In the genomic region with DNA sequence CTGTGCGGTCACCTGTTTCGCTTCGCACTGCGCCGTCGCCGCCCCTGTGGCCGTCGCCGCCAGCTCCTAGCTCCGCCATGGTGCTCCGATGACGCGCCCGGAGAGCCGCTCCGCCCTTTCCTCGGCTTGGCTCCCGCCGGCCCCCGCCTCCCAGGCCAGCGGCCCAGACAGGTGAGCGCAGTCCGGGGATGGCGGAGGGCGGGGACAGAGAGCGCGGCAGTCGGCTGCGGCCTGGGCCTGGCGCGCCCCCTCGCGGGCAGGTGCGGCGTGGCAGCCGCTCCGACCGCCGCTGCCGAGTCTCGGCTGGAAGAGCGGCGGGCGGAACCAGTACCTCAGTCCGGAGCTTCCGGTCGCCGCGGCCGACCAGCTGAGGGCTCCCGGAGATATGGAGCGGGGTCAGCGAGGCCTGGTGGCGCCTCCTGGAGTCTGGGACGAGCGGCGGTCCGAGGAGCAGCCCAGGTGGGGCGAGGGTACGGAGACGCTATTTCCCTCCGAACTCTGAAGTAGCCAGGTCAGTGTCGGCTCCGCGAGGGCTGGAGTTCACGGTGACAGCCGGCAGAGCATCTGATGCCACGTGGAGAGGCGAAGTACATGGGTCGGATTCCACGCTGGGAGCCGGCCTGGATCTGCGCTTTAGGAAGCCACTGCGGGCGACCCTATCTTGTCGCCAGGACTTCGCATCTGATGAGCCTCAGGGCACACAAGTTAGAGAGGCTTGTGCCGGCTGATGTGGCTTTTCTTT, we compare ENCODE assay signal across 1 cellular context.
TF ChIP-seq lines count a peak whose summit lies in the region.

Gene MAP7, minus strand, starts transcription at position 93 of the 742 bp plus-strand sequence. Its CDS starts 14 bp downstream, at position 79.

TF ChIP-seq in H1, 55 proteins besides CTCF, POLR2A, EP300 and RAD21 (continued from another document):
- TF ChIP-seq CHD7 (IDR thresholded peaks at IDR 0.05; ENCODE audit: insufficient replicate concordance, low read length) (no peak), ATF3 (IDR thresholded peaks at IDR 0.05; ENCODE audit: insufficient read depth, low read depth, low read length) (no peak), E2F6 (IDR thresholded peaks at IDR 0.05) (peak; percentile 84), TCF12 (IDR thresholded peaks at IDR 0.05; ENCODE audit: low read depth, low read length) (0 out of 2 replicates have a peak, but pooled peaks have one; percentile 27), BACH1 (IDR thresholded peaks at IDR 0.05; ENCODE audit: low read length) (no peak), CHD2 (IDR thresholded peaks at IDR 0.05; ENCODE audit: low read length) (no peak), SP2 (IDR thresholded peaks at IDR 0.05; ENCODE audit: low read length) (no peak), NANOG (IDR thresholded peaks at IDR 0.05; ENCODE audit: insufficient read depth, low read depth, low read length, poor library complexity, severe bottlenecking) (no peak), SP1 (IDR thresholded peaks at IDR 0.05; ENCODE audit: low read depth, low read length) (0 out of 2 replicates have a peak, but pooled peaks have one; percentile 4), POLR2AphosphoS5 (IDR thresholded peaks at IDR 0.05; ENCODE audit: low read depth, low read length) (peak; percentile 59; the same call in 1 of the 2 replicates), PHF8 (conservative IDR thresholded peaks at IDR 0.05; ENCODE audit: low read depth, low read length) (0 out of 2 replicates have a peak, but pooled peaks have one; percentile 55), SRF (IDR thresholded peaks at IDR 0.05; ENCODE audit: low read depth, low read length) (no peak), JUN (IDR thresholded peaks at IDR 0.05; ENCODE audit: low read depth, low read length) (no peak), CEBPB (IDR thresholded peaks at IDR 0.05; ENCODE audit: low read depth, low read length) (no peak; the same call in 1 of the 2 replicates), EZH2 (IDR thresholded peaks at IDR 0.05; ENCODE audit: low read depth, low read length, severe bottlenecking) (no peak), JUND (IDR thresholded peaks at IDR 0.05; ENCODE audit: low read length) (peak; percentile 64), RXRA (IDR thresholded peaks at IDR 0.05; ENCODE audit: insufficient read depth, low read depth, low read length) (no peak), SIN3A (conservative IDR thresholded peaks at IDR 0.05 in 1 of 2, IDR thresholded peaks at IDR 0.05 in 1 of 2; ENCODE audit: low read depth in 1 of 2, low read length in 2 of 2) (peak; percentile 76 to 87; a peak in 2 of 4 replicates), HDAC2 (IDR thresholded peaks at IDR 0.05; ENCODE audit: borderline replicate concordance in 1 of 2, low read depth in 2 of 2, low read length in 2 of 2) (peak; percentile 23 to 86; a peak in 3 of 4 replicates), KDM5A (IDR thresholded peaks at IDR 0.05; ENCODE audit: low read length) (no peak), YY1 (IDR thresholded peaks at IDR 0.05; ENCODE audit: low read depth, low read length) (peak; percentile 83), SUZ12 (IDR thresholded peaks at IDR 0.05; ENCODE audit: low read length) (no peak), KDM1A (IDR thresholded peaks at IDR 0.05; ENCODE audit: borderline replicate concordance, low read length) (0 out of 2 replicates have a peak, but pooled peaks have one; percentile 11), GABPA (IDR thresholded peaks at IDR 0.05; ENCODE audit: borderline replicate concordance, insufficient read depth, low read length) (peak; percentile 27; the same call in 1 of the 2 replicates), KDM4A (IDR thresholded peaks at IDR 0.05; ENCODE audit: low read depth, low read length, severe bottlenecking) (peak; percentile 80), CHD1 (IDR thresholded peaks at IDR 0.05; ENCODE audit: low read depth, low read length) (no peak), RBBP5 (IDR thresholded peaks at IDR 0.05; ENCODE audit: borderline replicate concordance, low read depth, low read length) (peak; percentile 1), TEAD4 (IDR thresholded peaks at IDR 0.05; ENCODE audit: low read depth, low read length) (0 out of 2 replicates have a peak, but pooled peaks have one; percentile 27), BCL11A (IDR thresholded peaks at IDR 0.05; ENCODE audit: low read depth in 2 of 2, low read length in 2 of 2) (no peak), TBP (IDR thresholded peaks at IDR 0.05; ENCODE audit: low read depth, low read length) (peak; percentile 28; the same call in 1 of the 2 replicates), CBX8 (IDR thresholded peaks at IDR 0.05; ENCODE audit: borderline replicate concordance, low read depth, low read length) (no peak), HDAC6 (IDR thresholded peaks at IDR 0.05; ENCODE audit: low read depth, low read length) (no peak), MAFK (IDR thresholded peaks at IDR 0.05; ENCODE audit: low read depth, low read length) (no peak; the same call in 1 of the 2 replicates), SAP30 (IDR thresholded peaks at IDR 0.05; ENCODE audit: insufficient read depth, insufficient replicate concordance, low read length) (peak; percentile 64), TAF1 (IDR thresholded peaks at IDR 0.05; ENCODE audit: low read depth, low read length) (peak; percentile 62), FOSL1 (IDR thresholded peaks at IDR 0.05; ENCODE audit: insufficient read depth, low read depth, low read length) (no peak)
- TF ChIP-seq, protein P1, sequence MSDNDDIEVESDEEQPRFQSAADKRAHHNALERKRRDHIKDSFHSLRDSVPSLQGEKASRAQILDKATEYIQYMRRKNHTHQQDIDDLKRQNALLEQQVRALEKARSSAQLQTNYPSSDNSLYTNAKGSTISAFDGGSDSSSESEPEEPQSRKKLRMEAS (IDR thresholded peaks at IDR 0.05) = peak; percentile 96
- TF ChIP-seq, protein P2, sequence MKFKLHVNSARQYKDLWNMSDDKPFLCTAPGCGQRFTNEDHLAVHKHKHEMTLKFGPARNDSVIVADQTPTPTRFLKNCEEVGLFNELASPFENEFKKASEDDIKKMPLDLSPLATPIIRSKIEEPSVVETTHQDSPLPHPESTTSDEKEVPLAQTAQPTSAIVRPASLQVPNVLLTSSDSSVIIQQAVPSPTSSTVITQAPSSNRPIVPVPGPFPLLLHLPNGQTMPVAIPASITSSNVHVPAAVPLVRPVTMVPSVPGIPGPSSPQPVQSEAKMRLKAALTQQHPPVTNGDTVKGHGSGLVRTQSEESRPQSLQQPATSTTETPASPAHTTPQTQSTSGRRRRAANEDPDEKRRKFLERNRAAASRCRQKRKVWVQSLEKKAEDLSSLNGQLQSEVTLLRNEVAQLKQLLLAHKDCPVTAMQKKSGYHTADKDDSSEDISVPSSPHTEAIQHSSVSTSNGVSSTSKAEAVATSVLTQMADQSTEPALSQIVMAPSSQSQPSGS (IDR thresholded peaks at IDR 0.05; ENCODE audit: low read length) = no peak; the same call in 1 of the 2 replicates
- TF ChIP-seq, protein P3, sequence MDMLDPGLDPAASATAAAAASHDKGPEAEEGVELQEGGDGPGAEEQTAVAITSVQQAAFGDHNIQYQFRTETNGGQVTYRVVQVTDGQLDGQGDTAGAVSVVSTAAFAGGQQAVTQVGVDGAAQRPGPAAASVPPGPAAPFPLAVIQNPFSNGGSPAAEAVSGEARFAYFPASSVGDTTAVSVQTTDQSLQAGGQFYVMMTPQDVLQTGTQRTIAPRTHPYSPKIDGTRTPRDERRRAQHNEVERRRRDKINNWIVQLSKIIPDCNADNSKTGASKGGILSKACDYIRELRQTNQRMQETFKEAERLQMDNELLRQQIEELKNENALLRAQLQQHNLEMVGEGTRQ (IDR thresholded peaks at IDR 0.05; ENCODE audit: low read length) = 0 out of 2 replicates have a peak, but pooled peaks have one; percentile 16
